In genomic region chr1:243256590-243256989, GRCh38 we compare ENCODE assay signal across 8 cellular contexts. TPM values are rescaled to one million over a fixed set of nuclear protein-coding genes. Genes with fewer than 3 reads are reported as not detected.
A peak's percentile ranks its signal among the peaks of the same experiment; 100 is the strongest.
DNase-seq lines count a peak whose midpoint lies in the region; ATAC-seq, FAIRE-seq and TF ChIP-seq lines count a peak whose summit lies in the region.

No MANE protein-coding gene starts in this region.

- 8% methylated on average over 2 of the region's 2 CpGs for WGBS in A549 (ENCODE audit: missing lambda C conversion rate)

- POLR2A ChIA-PET in A549 (lab: Yijun Ruan, JAX): interaction anchor here (1.1 to 2.5 kb wide), 5 partner anchors 8 to 68 kb away, joined by 3 to 15 read pairs (median 5); no protein-coding TSS in a partner anchor

- FAIRE-seq in A549 (lab: Jason Lieb, UNC): no peak

- no peak for TF ChIP-seq EP300 in A549 (IDR thresholded peaks at IDR 0.05)

- H3K4me3 ChIP-seq in A549 (peak overlapping the region; percentile 81), HL-60 (replicated peaks; ENCODE audit: insufficient read depth, low read length) (peak overlapping the region; percentile 74), mucosa of rectum (ENCODE audit: low read length in 2 of 2) (peak overlapping the region; percentile 91 to 96)

- H3K9me3 ChIP-seq in A549 (no peaks in the 10 kb centered on the region), mucosa of rectum (ENCODE audit: control insufficient read depth in 2 of 2, low read length in 2 of 2) (no peaks in the 10 kb centered on the region)

- no peaks in the 10 kb centered on the region for H3K27me3 ChIP-seq in HL-60 (ENCODE audit: insufficient read depth, poor library complexity, severe bottlenecking)
- no peaks in the 10 kb centered on the region for H3K27me3 ChIP-seq in mucosa of rectum (ENCODE audit: control insufficient read depth in 2 of 2, insufficient read depth in 2 of 2, low read length in 2 of 2)

- H3K4me1 Mint-ChIP-seq in brain: peaks cover 35% of the 10 kb centered on the region

- H3K4me1 ChIP-seq in A549: peaks cover 26% of the 10 kb centered on the region
- peaks cover 7 to 10% of the 10 kb centered on the region in 2 donors for H3K4me1 ChIP-seq in mucosa of rectum (ENCODE audit: control insufficient read depth in 2 of 2, insufficient read depth in 2 of 2, low read length in 2 of 2)

- peak overlapping the region; percentile 93 to 99 (median 94) for H3K4me3 Mint-ChIP-seq in brain

- CTCF ChIA-PET in A549 (lab: Yijun Ruan, JAX): interaction anchor here (0.7 to 1.1 kb wide), 2 partner anchors 23 to 67 kb away, joined by 3 read pairs; no protein-coding TSS in a partner anchor

- H3K27ac Mint-ChIP-seq in brain: peak overlapping the region; percentile 99 to 100 (median 99)

- H3K9me3 Mint-ChIP-seq in brain: peaks cover 0 to 8% (median 4%) of the 10 kb centered on the region in 5 experiments

- TF ChIP-seq CTCF in A549 (IDR thresholded peaks at IDR 0.05) (no peak), HL-60 (IDR thresholded peaks at IDR 0.05; ENCODE audit: insufficient read depth, low read length) (no peak), brain (conservative IDR thresholded peaks at IDR 0.05) (no peak)

- peaks cover 8% of the 10 kb centered on the region for H3K36me3 Mint-ChIP-seq in brain

- H3K27ac ChIP-seq in A549 (peak overlapping the region; percentile 72 to 87), HL-60 (replicated peaks) (peak overlapping the region; percentile 92), mucosa of rectum (ENCODE audit: low read depth in 2 of 2, low read length in 2 of 2) (peak overlapping the region; percentile 93 to 97)

- H3K9ac ChIP-seq in mucosa of rectum (ENCODE audit: low read depth in 1 of 2, low read length in 2 of 2): peak overlapping the region; percentile 93 to 97

- no peak for DNase-seq in A549 (ENCODE audit: low read depth in 1 of 2, low spot score in 1 of 2)
- no peak for DNase-seq in HL-60 (ENCODE audit: low read depth in 1 of 2, low spot score in 1 of 2)
- DNase-seq in stimulated activated CD8-positive, alpha-beta memory T cell treated with anti-CD3 and anti-CD28 coated beads, Interleukin-4, amount 100 ng/mL, for 48 hours: no peak
- no peak for DNase-seq in middle frontal gyrus (ENCODE audit: extremely low spot score, low spot score)

- ATAC-seq in A549: no peak
- ATAC-seq in GM21576 (IDR thresholded peaks at IDR 0.05; ENCODE audit: unreplicated experiment): no peak
- ATAC-seq in HG03095 (IDR thresholded peaks at IDR 0.05; ENCODE audit: unreplicated experiment): no peak

- no peak for TF ChIP-seq POLR2A in A549 (IDR thresholded peaks at IDR 0.05; ENCODE audit: low read length)

- no peak for TF ChIP-seq RAD21 in A549 (conservative IDR thresholded peaks at IDR 0.05 in 1 of 2, IDR thresholded peaks at IDR 0.05 in 1 of 2)

- peaks cover 14% of the 10 kb centered on the region for H3K27me3 Mint-ChIP-seq in brain

- peak overlapping the region; percentile 75 for H3K4me2 ChIP-seq in A549

- no peaks in the 10 kb centered on the region for H3K36me3 ChIP-seq in mucosa of rectum (ENCODE audit: control insufficient read depth in 2 of 2, insufficient read depth in 2 of 2, low read length in 2 of 2)

TF ChIP-seq in A549, 52 proteins besides CTCF, POLR2A, EP300 and RAD21:
- no peak for TF ChIP-seq REST (IDR thresholded peaks at IDR 0.05)
- peak; percentile 11 for TF ChIP-seq ZFP36 (IDR thresholded peaks at IDR 0.05; ENCODE audit: borderline replicate concordance, partially characterized antibody)

RNA-seq across cellular contexts. Expression of gene SDCCAG8, which starts 0.7 kb away (rescaled TPM):
- polyA plus RNA-seq in A549 (2011; rRNA removed) (59.3 and 64.8 TPM in 2 replicates), A549 (2017; fragmentation: RNase III; extraction: RNeasy Plus Mini Kit Qiagen cat#74134 plus additional on column Dnase treatment) (44.3 to 52.5 TPM (median 48.8 TPM) in 3 replicates), brain (ENCODE audit: insufficient read depth, low read depth, low replicate concordance) (12.3 TPM)
- polyA plus RNA-seq in A549 (2012; cell fraction: cytosol; rRNA removed): 79.9 and 95.6 TPM in 2 replicates
- polyA plus RNA-seq in A549 (2012; cell fraction: nucleus; rRNA removed): 40.9 and 51.4 TPM in 2 replicates
- polyA minus RNA-seq in A549 (2011; rRNA and poly(A)+ RNA removed): 12.6 and 20.8 TPM in 2 replicates

RNA-seq across cellular contexts. Expression of gene CEP170, which starts 1.5 kb away (rescaled TPM):
- polyA plus RNA-seq in A549 (2011; rRNA removed): 59.9 and 69.6 TPM in 2 replicates
- 14.1 and 14.6 TPM in 2 replicates for polyA plus RNA-seq in A549 (2012; cell fraction: cytosol; rRNA removed)
- polyA plus RNA-seq in A549 (2012; cell fraction: nucleus; rRNA removed): 19.0 and 21.8 TPM in 2 replicates
- polyA plus RNA-seq in A549 (2017; fragmentation: RNase III; extraction: RNeasy Plus Mini Kit Qiagen cat#74134 plus additional on column Dnase treatment): 30.4 to 32.6 TPM (median 31.0 TPM) in 3 replicates
- polyA minus RNA-seq in A549 (2011; rRNA and poly(A)+ RNA removed): 66.5 and 87.3 TPM in 2 replicates
- polyA plus RNA-seq in brain (ENCODE audit: insufficient read depth, low read depth, low replicate concordance): 61.5 TPM
